Comparison of ENCODE assay signal across 30 cellular contexts in the genomic region with DNA sequence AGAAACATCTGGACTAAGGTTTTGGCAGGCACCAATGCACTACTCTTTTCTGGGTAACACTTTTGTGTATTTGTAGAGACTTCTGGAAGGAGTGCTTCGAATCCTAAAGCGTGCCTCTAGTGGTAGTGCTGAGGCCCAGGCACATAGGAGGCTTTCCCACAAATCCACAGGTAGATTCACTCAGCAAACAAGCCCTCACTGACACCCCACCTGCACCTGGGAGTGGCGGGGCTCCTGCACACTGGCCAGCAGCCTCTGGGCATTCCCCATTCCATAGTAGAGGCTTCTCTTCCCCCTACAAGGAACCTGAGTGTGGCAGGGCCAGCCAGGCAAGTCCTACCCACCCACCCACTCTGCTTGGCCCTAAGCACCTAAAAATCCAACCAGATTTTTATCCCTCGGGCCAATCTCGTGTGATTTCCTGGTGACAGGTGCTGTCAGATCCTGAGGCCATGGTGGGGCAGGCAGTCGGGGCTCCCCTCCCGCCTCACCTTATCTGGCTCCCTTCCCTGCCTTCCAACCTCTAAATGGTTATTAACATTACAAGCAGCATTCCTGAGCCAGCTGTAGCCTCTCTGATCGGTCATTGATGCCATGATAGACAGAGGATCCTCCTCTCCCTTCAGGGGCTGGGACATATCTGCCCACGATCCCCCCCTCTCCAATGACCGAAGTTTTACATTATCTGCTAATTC.
"Had no signal": no experiment of that assay in that cellular context is flagged by ENCODE, and none has a peak within 500 bp of the region (broad histone marks: within the 10 kb centered on the region; RNA-seq: fewer than 3 reads in every experiment).

No MANE protein-coding gene starts in this region.

- H3K9me3 ChIP-seq: esophagus muscularis mucosa, gastrocnemius medialis, mucosa of descending colon, sigmoid colon, thoracic aorta, upper lobe of left lung had no signal

- H3K4me1 Mint-ChIP-seq: activated B cell treated with CpG ODN at 0.5 μM for 24 hours; activated CD4-positive, alpha-beta T cell treated with anti-CD3 and anti-CD28 coated beads for 36 hours; activated T-helper 17 cell treated with anti-CD3 and anti-CD28 coated beads, Interleukin-2, amount 50 U/mL, for 72 hours; nephron progenitor cell had no signal

- H3K27me3 ChIP-seq: sigmoid colon, upper lobe of left lung had no signal

- H3K27ac Mint-ChIP-seq: activated B cell treated with CpG ODN at 0.5 μM for 24 hours; activated CD4-positive, alpha-beta T cell treated with anti-CD3 and anti-CD28 coated beads for 36 hours; activated naive CD4-positive, alpha-beta T cell treated with anti-CD3 and anti-CD28 coated beads, Interleukin-2, amount 50 U/mL, for 72 hours; activated T-cell treated with anti-CD3 and anti-CD28 coated beads, Interleukin-2, amount 50 U/mL, for 24 hours; activated T-helper 17 cell treated with anti-CD3 and anti-CD28 coated beads, Interleukin-2, amount 50 U/mL, for 72 hours; brain; nephron progenitor cell had no signal

- H3K4me3 ChIP-seq: esophagus muscularis mucosa, gastrocnemius medialis, mucosa of descending colon, sigmoid colon, smooth muscle cell, thoracic aorta, upper lobe of left lung had no signal

- H3K36me3 ChIP-seq: esophagus muscularis mucosa, gastrocnemius medialis, sigmoid colon, thoracic aorta, upper lobe of left lung had no signal

- DNase-seq: activated B cell treated with CpG ODN at 0.5 μM for 24 hours; activated CD4-positive, alpha-beta T cell treated with anti-CD3 and anti-CD28 coated beads for 36 hours; activated CD4-positive, alpha-beta T cell treated with anti-CD3 and anti-CD28 coated beads, Interleukin-2, amount 50 U/mL, for 4 hours; activated CD8-positive, alpha-beta memory T cell treated with anti-CD3 and anti-CD28 coated beads for 24 hours; activated CD8-positive, alpha-beta memory T cell treated with anti-CD3 and anti-CD28 coated beads, Interleukin-2, amount 50 U/mL, for 4 hours; activated T-cell treated with anti-CD3 and anti-CD28 coated beads, Interleukin-2, amount 50 U/mL, for 24 hours; aorta; caudate nucleus; dermis blood vessel endothelial cell; effector memory CD4-positive, alpha-beta T cell; gastrocnemius medialis; head of caudate nucleus; hypothalamus; left colon; mesenchymal stem cell; mucosa of descending colon; nephron progenitor cell; nucleus accumbens; sigmoid colon; stimulated activated CD4-positive, alpha-beta T cell treated with anti-CD3 and anti-CD28 coated beads, Interleukin-4, amount 100 ng/mL, for 1 hour; stimulated activated naive CD4-positive, alpha-beta T cell; T-helper 1 cell; T-helper 9 cell; upper lobe of left lung had no signal

- H3K36me3 Mint-ChIP-seq: activated naive CD4-positive, alpha-beta T cell treated with anti-CD3 and anti-CD28 coated beads, Interleukin-2, amount 50 U/mL, for 72 hours; brain had no signal

- H3K4me1 ChIP-seq: gastrocnemius medialis, upper lobe of left lung had no signal

- H3K4me2 ChIP-seq: smooth muscle cell had no signal

- H3K4me3 Mint-ChIP-seq: activated B cell treated with CpG ODN at 0.5 μM for 24 hours; activated CD4-positive, alpha-beta T cell treated with anti-CD3 and anti-CD28 coated beads for 36 hours; activated T-cell treated with anti-CD3 and anti-CD28 coated beads, Interleukin-2, amount 50 U/mL, for 24 hours; activated T-helper 17 cell treated with anti-CD3 and anti-CD28 coated beads, Interleukin-2, amount 50 U/mL, for 72 hours; brain; nephron progenitor cell had no signal

- H3K9me3 Mint-ChIP-seq: activated B cell treated with CpG ODN at 0.5 μM for 24 hours; activated naive CD4-positive, alpha-beta T cell treated with anti-CD3 and anti-CD28 coated beads, Interleukin-2, amount 50 U/mL, for 72 hours; activated T-cell treated with anti-CD3 and anti-CD28 coated beads, Interleukin-2, amount 50 U/mL, for 24 hours; activated T-helper 17 cell treated with anti-CD3 and anti-CD28 coated beads, Interleukin-2, amount 50 U/mL, for 72 hours; nephron progenitor cell had no signal

- H3K27ac ChIP-seq: esophagus muscularis mucosa, gastrocnemius medialis, sigmoid colon, thoracic aorta, upper lobe of left lung had no signal

- ATAC-seq: activated CD4-positive, alpha-beta T cell treated with anti-CD3 and anti-CD28 coated beads for 36 hours; activated naive CD4-positive, alpha-beta T cell treated with anti-CD3 and anti-CD28 coated beads, Interleukin-2, amount 50 U/mL, for 72 hours; activated T-helper 17 cell treated with anti-CD3 and anti-CD28 coated beads, Interleukin-2, amount 50 U/mL, for 72 hours; gastrocnemius medialis; left colon; mucosa of descending colon had no signal
